ENCODE assay signal across 1 cellular context in the genomic region with DNA sequence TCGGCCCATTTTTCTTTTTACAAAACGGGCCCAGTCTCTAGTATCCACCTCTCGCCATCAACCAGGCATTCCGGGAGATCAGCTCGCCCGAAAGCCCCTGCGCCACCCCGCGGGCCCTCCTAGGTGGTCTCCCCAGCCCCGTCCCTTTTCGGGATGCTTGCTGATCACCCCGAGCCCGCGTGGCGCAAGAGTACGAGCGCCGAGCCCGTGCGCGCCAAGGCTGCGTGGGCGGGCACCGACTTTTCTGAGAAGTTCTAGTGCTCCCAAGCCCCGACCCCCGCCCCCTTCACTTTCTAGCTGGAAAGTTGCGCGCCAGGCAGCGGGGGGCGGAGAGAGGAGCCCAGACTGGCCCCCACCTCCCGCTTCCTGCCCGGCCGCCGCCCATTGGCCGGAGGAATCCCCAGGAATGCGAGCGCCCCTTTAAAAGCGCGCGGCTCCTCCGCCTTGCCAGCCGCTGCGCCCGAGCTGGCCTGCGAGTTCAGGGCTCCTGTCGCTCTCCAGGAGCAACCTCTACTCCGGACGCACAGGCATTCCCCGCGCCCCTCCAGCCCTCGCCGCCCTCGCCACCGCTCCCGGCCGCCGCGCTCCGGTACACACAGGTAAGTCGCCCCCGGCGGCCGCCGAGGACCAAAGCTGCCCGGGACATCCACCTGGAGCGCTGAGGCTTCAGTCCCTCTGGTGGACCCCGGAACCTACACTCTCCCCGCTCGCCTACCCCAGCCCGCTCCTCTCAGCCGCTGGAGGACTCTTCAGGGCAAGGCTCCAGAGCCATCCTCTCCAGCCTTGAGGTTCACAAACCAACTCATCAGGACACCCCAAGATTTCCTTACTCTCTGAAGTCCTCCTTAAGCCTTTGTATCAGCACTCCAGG.
TF ChIP-seq lines count a peak whose summit lies in the region.

A gene (plus strand): TSS at position 450 of the 871 bp plus-strand sequence. CDS start 779 bp downstream, outside the sequence.

TF ChIP-seq in SK-N-SH, 30 proteins besides CTCF, POLR2A, EP300 and RAD21 (continued from another document):
- TF ChIP-seq, protein P1, sequence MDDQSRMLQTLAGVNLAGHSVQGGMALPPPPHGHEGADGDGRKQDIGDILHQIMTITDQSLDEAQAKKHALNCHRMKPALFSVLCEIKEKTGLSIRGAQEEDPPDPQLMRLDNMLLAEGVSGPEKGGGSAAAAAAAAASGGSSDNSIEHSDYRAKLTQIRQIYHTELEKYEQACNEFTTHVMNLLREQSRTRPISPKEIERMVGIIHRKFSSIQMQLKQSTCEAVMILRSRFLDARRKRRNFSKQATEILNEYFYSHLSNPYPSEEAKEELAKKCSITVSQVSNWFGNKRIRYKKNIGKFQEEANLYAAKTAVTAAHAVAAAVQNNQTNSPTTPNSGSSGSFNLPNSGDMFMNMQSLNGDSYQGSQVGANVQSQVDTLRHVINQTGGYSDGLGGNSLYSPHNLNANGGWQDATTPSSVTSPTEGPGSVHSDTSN (IDR thresholded peaks at IDR 0.05) = peak; percentile 21; the same call in 1 of the 2 replicates
- TF ChIP-seq YY1 (IDR thresholded peaks at IDR 0.05; ENCODE audit: low read depth) = no peak
- TF ChIP-seq MEF2A (IDR thresholded peaks at IDR 0.05; ENCODE audit: borderline replicate concordance, low read depth) = no peak
- TF ChIP-seq TCF12 (IDR thresholded peaks at IDR 0.05) = peak; percentile 42; the same call in 1 of the 2 replicates
- peak; percentile 95 for TF ChIP-seq TAF1 (IDR thresholded peaks at IDR 0.05; ENCODE audit: borderline replicate concordance, low read depth, low read length)
- TF ChIP-seq, protein P2, sequence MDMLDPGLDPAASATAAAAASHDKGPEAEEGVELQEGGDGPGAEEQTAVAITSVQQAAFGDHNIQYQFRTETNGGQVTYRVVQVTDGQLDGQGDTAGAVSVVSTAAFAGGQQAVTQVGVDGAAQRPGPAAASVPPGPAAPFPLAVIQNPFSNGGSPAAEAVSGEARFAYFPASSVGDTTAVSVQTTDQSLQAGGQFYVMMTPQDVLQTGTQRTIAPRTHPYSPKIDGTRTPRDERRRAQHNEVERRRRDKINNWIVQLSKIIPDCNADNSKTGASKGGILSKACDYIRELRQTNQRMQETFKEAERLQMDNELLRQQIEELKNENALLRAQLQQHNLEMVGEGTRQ (IDR thresholded peaks at IDR 0.05; ENCODE audit: borderline replicate concordance, low read depth, low read length) = no peak
- TF ChIP-seq, protein P3, sequence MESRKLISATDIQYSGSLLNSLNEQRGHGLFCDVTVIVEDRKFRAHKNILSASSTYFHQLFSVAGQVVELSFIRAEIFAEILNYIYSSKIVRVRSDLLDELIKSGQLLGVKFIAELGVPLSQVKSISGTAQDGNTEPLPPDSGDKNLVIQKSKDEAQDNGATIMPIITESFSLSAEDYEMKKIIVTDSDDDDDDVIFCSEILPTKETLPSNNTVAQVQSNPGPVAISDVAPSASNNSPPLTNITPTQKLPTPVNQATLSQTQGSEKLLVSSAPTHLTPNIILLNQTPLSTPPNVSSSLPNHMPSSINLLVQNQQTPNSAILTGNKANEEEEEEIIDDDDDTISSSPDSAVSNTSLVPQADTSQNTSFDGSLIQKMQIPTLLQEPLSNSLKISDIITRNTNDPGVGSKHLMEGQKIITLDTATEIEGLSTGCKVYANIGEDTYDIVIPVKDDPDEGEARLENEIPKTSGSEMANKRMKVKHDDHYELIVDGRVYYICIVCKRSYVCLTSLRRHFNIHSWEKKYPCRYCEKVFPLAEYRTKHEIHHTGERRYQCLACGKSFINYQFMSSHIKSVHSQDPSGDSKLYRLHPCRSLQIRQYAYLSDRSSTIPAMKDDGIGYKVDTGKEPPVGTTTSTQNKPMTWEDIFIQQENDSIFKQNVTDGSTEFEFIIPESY (IDR thresholded peaks at IDR 0.05; ENCODE audit: borderline replicate concordance, low read depth) = no peak
- TF ChIP-seq FOXJ3 (CRISPR knock-in tag; IDR thresholded peaks at IDR 0.05) = no peak
- TF ChIP-seq NFIC (IDR thresholded peaks at IDR 0.05; ENCODE audit: borderline replicate concordance) = peak; percentile 7; the same call in 1 of the 2 replicates
- TF ChIP-seq FOXM1 (IDR thresholded peaks at IDR 0.05; ENCODE audit: low read depth) = no peak; the same call in 1 of the 2 replicates
